Comparison of ENCODE assay signal across 17 cellular contexts in genomic region chr1:22883406-22883805, GRCh38.
DNase-seq lines count a peak whose midpoint lies in the region; ATAC-seq and TF ChIP-seq lines count a peak whose summit lies in the region.
"Had no signal": no experiment of that assay in that cellular context is flagged by ENCODE, and none has a peak within 500 bp of the region (broad histone marks: within the 10 kb centered on the region; RNA-seq: fewer than 3 reads in every experiment).

No MANE protein-coding gene starts in this region.

- peak overlapping the region; percentile 89 for H3K27ac Mint-ChIP-seq in central memory CD8-positive, alpha-beta T cell (ENCODE audit: low read depth)
- peak overlapping the region in 2 of 6 donors; percentile 34 to 51 for H3K27ac Mint-ChIP-seq in immature natural killer cell
- H3K27ac Mint-ChIP-seq in activated T-helper 1 cell treated with anti-CD3 and anti-CD28 coated beads, Interleukin-12 subunit alpha, Interleukin-12 subunit beta, Interleukin-2, Interleukin-4 antibody, amounts not matched to agents 30 ng/mL and 10 ng/mL and 1 ng/mL, durations not matched to agents 14 hours and 24 hours and 36 hours = no peak overlapping the region
- H3K27ac Mint-ChIP-seq: CD4-positive, alpha-beta T cell had no signal

- peaks cover 5 to 18% (median 7%) of the 10 kb centered on the region in 6 donors for H3K4me1 ChIP-seq in spleen
- H3K4me1 ChIP-seq: A549 had no signal

- no peaks in the 10 kb centered on the region for H3K9me3 Mint-ChIP-seq in central memory CD8-positive, alpha-beta T cell
- no peaks in the 10 kb centered on the region for H3K9me3 Mint-ChIP-seq in immature natural killer cell
- no peaks in the 10 kb centered on the region for H3K9me3 Mint-ChIP-seq in activated T-helper 1 cell treated with anti-CD3 and anti-CD28 coated beads, Interleukin-12 subunit alpha, Interleukin-12 subunit beta, Interleukin-2, Interleukin-4 antibody, amounts not matched to agents 30 ng/mL and 10 ng/mL and 1 ng/mL, durations not matched to agents 14 hours and 24 hours and 36 hours
- H3K9me3 Mint-ChIP-seq: CD4-positive, alpha-beta T cell had no signal

- H3K9me3 ChIP-seq in spleen = no peaks in the 10 kb centered on the region
- H3K9me3 ChIP-seq: A549 had no signal

- ATAC-seq in central memory CD8-positive, alpha-beta T cell (replicated peaks; ENCODE audit: extremely low read depth, poor library complexity, severe bottlenecking) = no peak
- ATAC-seq: A549, GM12878 had no signal

- TF ChIP-seq CTCF in GM20000 (IDR thresholded peaks at IDR 0.05; ENCODE audit: extremely low read depth, missing control alignments) = no peak
- no peak for TF ChIP-seq CTCF in spleen (IDR thresholded peaks at IDR 0.05 in 8 of 11, conservative IDR thresholded peaks at IDR 0.05 in 3 of 11)

- no peaks in the 10 kb centered on the region for H3K36me3 Mint-ChIP-seq in central memory CD8-positive, alpha-beta T cell (ENCODE audit: insufficient read depth)
- H3K36me3 Mint-ChIP-seq in immature natural killer cell = no peaks in the 10 kb centered on the region
- H3K36me3 Mint-ChIP-seq in activated T-helper 1 cell treated with anti-CD3 and anti-CD28 coated beads, Interleukin-12 subunit alpha, Interleukin-12 subunit beta, Interleukin-2, Interleukin-4 antibody, amounts not matched to agents 30 ng/mL and 10 ng/mL and 1 ng/mL, durations not matched to agents 14 hours and 24 hours and 36 hours (ENCODE audit: low read depth) = no peaks in the 10 kb centered on the region

- WGBS in spleen, 5 donors = 81 to 94% (median 87%) methylated on average over 11 of the region's 11 CpGs

- intact Hi-C loops in spleen (cut with DNase I; ENCODE audit: low total_unique reads) = loop anchor here (10.0 kb wide), 1 partner anchor 179 kb away; no protein-coding TSS in a partner anchor
- intact Hi-C loops in activated T-helper 1 cell treated with anti-CD3 and anti-CD28 coated beads, Interleukin-12 subunit alpha, Interleukin-12 subunit beta, Interleukin-2, Interleukin-4 antibody, amounts not matched to agents 30 ng/mL and 10 ng/mL and 1 ng/mL, durations not matched to agents 14 hours and 24 hours and 36 hours (cut with micrococcal nuclease) = no loop called here

- H3K4me3 ChIP-seq in spleen = no peak overlapping the region
- H3K4me3 ChIP-seq: A549, GM12878, GM23248 had no signal

- H3K27me3 Mint-ChIP-seq in central memory CD8-positive, alpha-beta T cell = no peaks in the 10 kb centered on the region
- H3K27me3 Mint-ChIP-seq in immature natural killer cell (ENCODE audit: low read depth in 3 of 3) = peaks cover 0 to 2% (median 0%) of the 10 kb centered on the region in 3 donors
- H3K27me3 Mint-ChIP-seq in activated T-helper 1 cell treated with anti-CD3 and anti-CD28 coated beads, Interleukin-12 subunit alpha, Interleukin-12 subunit beta, Interleukin-2, Interleukin-4 antibody, amounts not matched to agents 30 ng/mL and 10 ng/mL and 1 ng/mL, durations not matched to agents 14 hours and 24 hours and 36 hours (ENCODE audit: insufficient read depth) = peaks cover 5% of the 10 kb centered on the region

- TF ChIP-seq POLR2A in spleen (IDR thresholded peaks at IDR 0.05) = no peak

- no peaks in the 10 kb centered on the region for H3K27me3 ChIP-seq in spleen (replicated peaks in 1 of 7)

- H3K27ac ChIP-seq in spleen = no peak overlapping the region
- H3K27ac ChIP-seq: 22Rv1, A549, C4-2B, GM23248, HL-60 had no signal

- no peaks in the 10 kb centered on the region for H3K36me3 ChIP-seq in spleen

- peaks cover 19% of the 10 kb centered on the region for H3K4me1 Mint-ChIP-seq in central memory CD8-positive, alpha-beta T cell
- H3K4me1 Mint-ChIP-seq in immature natural killer cell = peaks cover 23 to 37% of the 10 kb centered on the region in 2 donors
- H3K4me1 Mint-ChIP-seq in activated T-helper 1 cell treated with anti-CD3 and anti-CD28 coated beads, Interleukin-12 subunit alpha, Interleukin-12 subunit beta, Interleukin-2, Interleukin-4 antibody, amounts not matched to agents 30 ng/mL and 10 ng/mL and 1 ng/mL, durations not matched to agents 14 hours and 24 hours and 36 hours (ENCODE audit: low read depth) = peaks cover 9% of the 10 kb centered on the region

- H3K4me3 Mint-ChIP-seq in central memory CD8-positive, alpha-beta T cell = no peak overlapping the region
- peak overlapping the region in 4 of 5 donors; percentile 7 to 40 (median 21) for H3K4me3 Mint-ChIP-seq in immature natural killer cell
- no peak overlapping the region for H3K4me3 Mint-ChIP-seq in activated T-helper 1 cell treated with anti-CD3 and anti-CD28 coated beads, Interleukin-12 subunit alpha, Interleukin-12 subunit beta, Interleukin-2, Interleukin-4 antibody, amounts not matched to agents 30 ng/mL and 10 ng/mL and 1 ng/mL, durations not matched to agents 14 hours and 24 hours and 36 hours
- H3K4me3 Mint-ChIP-seq: CD4-positive, alpha-beta T cell had no signal

- DNase-seq in ELF-1 (ENCODE audit: low read depth, low spot score) = peak; percentile 69
- peak; percentile 24 for DNase-seq in RPMI7951 (ENCODE audit: low read depth)
- DNase-seq in central memory CD8-positive, alpha-beta T cell (ENCODE audit: low spot score in 2 of 2) = no peak
- DNase-seq in immature natural killer cell = no peak
- no peak for DNase-seq in GM20000 (ENCODE audit: low spot score)
- no peak for DNase-seq in stimulated activated naive CD4-positive, alpha-beta T cell (lab: John Stamatoyannopoulos, UW)
- DNase-seq in spleen = no peak
- no peak for DNase-seq in activated T-helper 1 cell treated with anti-CD3 and anti-CD28 coated beads, Interleukin-12 subunit alpha, Interleukin-12 subunit beta, Interleukin-2, Interleukin-4 antibody, amounts not matched to agents 30 ng/mL and 10 ng/mL and 1 ng/mL, durations not matched to agents 14 hours and 24 hours and 36 hours (ENCODE audit: low spot score)
- DNase-seq: AML-193; CD4-positive, alpha-beta T cell; DMS79 treated with DMSO at 0.1 percent for 48 hours; GM23248 had no signal

Comparison
In these comparisons a context has a peak if more than half of its experiments do, and no peak if none do; other contexts are left out.
1. DNase-seq: peak in ELF-1 (single experiment) and RPMI7951 (single experiment); none in central memory CD8-positive, alpha-beta T cell (0 of 2), immature natural killer cell (0 of 3), GM20000 (single experiment), stimulated activated naive CD4-positive, alpha-beta T cell (0 of 6), spleen (single experiment) and activated T-helper 1 cell treated with anti-CD3 and anti-CD28 coated beads, Interleukin-12 subunit alpha, Interleukin-12 subunit beta, Interleukin-2, Interleukin-4 antibody, amounts not matched to agents 30 ng/mL and 10 ng/mL and 1 ng/mL, durations not matched to agents 14 hours and 24 hours and 36 hours (single experiment).
2. H3K4me3 Mint-ChIP-seq: peak in immature natural killer cell (4 of 5); none in central memory CD8-positive, alpha-beta T cell (single experiment) and activated T-helper 1 cell treated with anti-CD3 and anti-CD28 coated beads, Interleukin-12 subunit alpha, Interleukin-12 subunit beta, Interleukin-2, Interleukin-4 antibody, amounts not matched to agents 30 ng/mL and 10 ng/mL and 1 ng/mL, durations not matched to agents 14 hours and 24 hours and 36 hours (single experiment).